ENCODE assay signal across 15 cellular contexts in genomic region chr20:12965880-12966270, GRCh38. TPM values are rescaled to one million over a fixed set of nuclear protein-coding genes. Genes with fewer than 3 reads are reported as not detected.
DNase-seq lines count a peak whose midpoint lies in the region; ATAC-seq lines count a peak whose summit lies in the region.
"Had no signal": no experiment of that assay in that cellular context is flagged by ENCODE, and none has a peak within 500 bp of the region (broad histone marks: within the 10 kb centered on the region; RNA-seq: fewer than 3 reads in every experiment).

No MANE protein-coding gene starts in this region.

- H3K27ac Mint-ChIP-seq in T-helper 17 cell, result no peak overlapping the region

- peaks cover 2% of the 10 kb centered on the region for H3K36me3 Mint-ChIP-seq in T-helper 17 cell (ENCODE audit: low read depth)

- H3K27me3 Mint-ChIP-seq in T-helper 17 cell, result no peaks in the 10 kb centered on the region

- no peak overlapping the region for H3K4me3 Mint-ChIP-seq in T-helper 17 cell

- H3K4me1 Mint-ChIP-seq in T-helper 17 cell, result peaks cover 3% of the 10 kb centered on the region

- ATAC-seq in T-helper 17 cell (peak; percentile 60), HG02885 (IDR thresholded peaks at IDR 0.05; ENCODE audit: poor library complexity, unreplicated experiment) (no peak)
- ATAC-seq: HCT116, Right ventricle myocardium inferior had no signal

- DNase-seq in NCI-H82 (lab: John Stamatoyannopoulos, UW), result peak; percentile 25
- DNase-seq in NCI-H82 treated with DMSO at 0.1 percent for 48 hours (lab: John Stamatoyannopoulos, UW; ENCODE audit: unreplicated experiment), result no peak
- DNase-seq in T-helper 17 cell, result no peak
- DNase-seq in inferior parietal cortex (ENCODE audit: extremely low spot score), result peak; percentile 10
- DNase-seq in putamen (ENCODE audit: low spot score), result peak; percentile 16
- no peak for DNase-seq in NCI-H2107 (lab: John Stamatoyannopoulos, UW)
- DNase-seq in stimulated activated naive CD4-positive, alpha-beta T cell treated with Interleukin-2 at 50 U/mL for 16 hours (lab: John Stamatoyannopoulos, UW), result no peak
- DNase-seq: GF-D8, NCI-H1930, NCI-H510A, Peyer's patch had no signal

- peaks cover 2% of the 10 kb centered on the region for H3K9me3 ChIP-seq in T-helper 17 cell (ENCODE audit: control insufficient read depth, low read length, poor library complexity, severe bottlenecking)
- H3K9me3 ChIP-seq: Peyer's patch had no signal

RNA-seq across cellular contexts. Expression of gene SPTLC3, which starts 42.9 kb away (rescaled TPM):
- total RNA-seq in T-helper 17 cell, result under 1 TPM; 0.42 to 0.44 TPM
- total RNA-seq: CD8-positive, alpha-beta memory T cell had no signal

Comparison
In these comparisons a context has a peak if more than half of its experiments do, and no peak if none do; other contexts are left out.
1. DNase-seq: peak in NCI-H82 (single experiment), inferior parietal cortex (single experiment) and putamen (single experiment); none in NCI-H82 treated with DMSO at 0.1 percent for 48 hours (single experiment), T-helper 17 cell (0 of 3), NCI-H2107 (single experiment) and stimulated activated naive CD4-positive, alpha-beta T cell treated with Interleukin-2 at 50 U/mL for 16 hours (single experiment).